1 cellular context compared by ENCODE assay signal in the genomic region with DNA sequence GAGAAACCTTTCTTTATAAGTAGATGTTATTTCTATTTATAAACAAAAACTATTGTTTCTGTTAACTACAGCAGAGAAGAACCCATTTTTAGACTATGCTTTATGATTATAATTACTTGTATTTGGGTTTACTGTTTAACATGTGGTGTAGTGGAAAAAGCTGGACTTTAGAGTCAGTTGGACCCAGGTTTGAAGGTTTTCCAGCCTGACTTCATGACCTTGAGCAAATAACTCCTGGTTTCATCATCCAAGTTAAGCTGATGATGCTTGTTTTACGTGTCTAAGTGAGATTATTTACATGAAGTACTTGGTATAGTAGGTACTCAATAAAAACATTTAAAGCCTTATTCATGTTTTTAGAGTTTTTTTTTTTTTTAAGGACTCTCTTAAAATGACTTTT.
A peak's percentile ranks its signal among the peaks of the same experiment; 100 is the strongest.
TF ChIP-seq lines count a peak whose summit lies in the region.

No MANE protein-coding gene starts in this region.

TF ChIP-seq in HepG2, 621 proteins besides CTCF, POLR2A, EP300 and RAD21 (continued from another document and continues in another):
- TF ChIP-seq ZGPAT (CRISPR knock-in tag; IDR thresholded peaks at IDR 0.05) (peak; percentile 85), TP53 (CRISPR knock-in tag; conservative IDR thresholded peaks at IDR 0.05) (no peak), MXD4 (CRISPR knock-in tag; IDR thresholded peaks at IDR 0.05) (peak; percentile 33; the same call in 1 of the 2 replicates), FOXM1 (CRISPR knock-in tag; IDR thresholded peaks at IDR 0.05) (no peak), HINFP (CRISPR knock-in tag; IDR thresholded peaks at IDR 0.05; ENCODE audit: low read depth) (no peak), HNF4A (CRISPR knock-in tag; IDR thresholded peaks at IDR 0.05) (peak; percentile 99), ZNF12 (CRISPR knock-in tag; IDR thresholded peaks at IDR 0.05) (peak; percentile 64; the same call in 1 of the 2 replicates), SUZ12 (IDR thresholded peaks at IDR 0.05; ENCODE audit: low read depth, low read length) (no peak), PPARG (CRISPR knock-in tag; conservative IDR thresholded peaks at IDR 0.05) (peak; percentile 27), NONO (IDR thresholded peaks at IDR 0.05) (no peak), NONO (CRISPR knock-in tag; conservative IDR thresholded peaks at IDR 0.05) (no peak), POLR2G (IDR thresholded peaks at IDR 0.05; ENCODE audit: low read depth, low read length) (no peak), ZNF207 (IDR thresholded peaks at IDR 0.05; ENCODE audit: borderline replicate concordance) (no peak), ZNF772 (CRISPR knock-in tag; IDR thresholded peaks at IDR 0.05) (no peak), YEATS4 (CRISPR knock-in tag; IDR thresholded peaks at IDR 0.05; ENCODE audit: borderline replicate concordance) (0 out of 2 replicates have a peak, but pooled peaks have one; percentile 20), CENPX (CRISPR knock-in tag; IDR thresholded peaks at IDR 0.05) (no peak), KAT7 (CRISPR knock-in tag; IDR thresholded peaks at IDR 0.05; ENCODE audit: borderline replicate concordance) (0 out of 2 replicates have a peak, but pooled peaks have one; percentile 42), ZNF567 (CRISPR knock-in tag; IDR thresholded peaks at IDR 0.05; ENCODE audit: borderline replicate concordance) (no peak), HNF1A (IDR thresholded peaks at IDR 0.05; ENCODE audit: low read depth) (peak; percentile 81), HNF1A (CRISPR knock-in tag; IDR thresholded peaks at IDR 0.05; ENCODE audit: borderline replicate concordance) (peak; percentile 41; the same call in 1 of the 2 replicates), NPAS2 (CRISPR knock-in tag; IDR thresholded peaks at IDR 0.05; ENCODE audit: borderline replicate concordance) (no peak), BHLHE40 (IDR thresholded peaks at IDR 0.05; ENCODE audit: low read length) (no peak), ZIK1 (CRISPR knock-in tag; IDR thresholded peaks at IDR 0.05; ENCODE audit: borderline replicate concordance, low read depth) (no peak), TRIM24 (CRISPR knock-in tag; IDR thresholded peaks at IDR 0.05) (0 out of 2 replicates have a peak, but pooled peaks have one; percentile 22), REXO4 (CRISPR knock-in tag; IDR thresholded peaks at IDR 0.05; ENCODE audit: borderline replicate concordance) (no peak), MATR3 (CRISPR knock-in tag; IDR thresholded peaks at IDR 0.05) (no peak), FOXC1 (CRISPR knock-in tag; IDR thresholded peaks at IDR 0.05; ENCODE audit: borderline replicate concordance) (no peak), ZNF687 (CRISPR knock-in tag; IDR thresholded peaks at IDR 0.05) (no peak), SP2 (CRISPR knock-in tag; IDR thresholded peaks at IDR 0.05) (no peak), HDAC6 (IDR thresholded peaks at IDR 0.05; ENCODE audit: low read depth, low read length) (no peak), FOXA1 (IDR thresholded peaks at IDR 0.05) (no peak), FOXA1 (CRISPR knock-in tag; IDR thresholded peaks at IDR 0.05) (peak; percentile 78), RORA (CRISPR knock-in tag; IDR thresholded peaks at IDR 0.05) (no peak), GABPB1 (CRISPR knock-in tag; IDR thresholded peaks at IDR 0.05) (no peak; the same call in 1 of the 2 replicates), SRY (CRISPR knock-in tag; IDR thresholded peaks at IDR 0.05) (no peak)
- TF ChIP-seq, protein P1, sequence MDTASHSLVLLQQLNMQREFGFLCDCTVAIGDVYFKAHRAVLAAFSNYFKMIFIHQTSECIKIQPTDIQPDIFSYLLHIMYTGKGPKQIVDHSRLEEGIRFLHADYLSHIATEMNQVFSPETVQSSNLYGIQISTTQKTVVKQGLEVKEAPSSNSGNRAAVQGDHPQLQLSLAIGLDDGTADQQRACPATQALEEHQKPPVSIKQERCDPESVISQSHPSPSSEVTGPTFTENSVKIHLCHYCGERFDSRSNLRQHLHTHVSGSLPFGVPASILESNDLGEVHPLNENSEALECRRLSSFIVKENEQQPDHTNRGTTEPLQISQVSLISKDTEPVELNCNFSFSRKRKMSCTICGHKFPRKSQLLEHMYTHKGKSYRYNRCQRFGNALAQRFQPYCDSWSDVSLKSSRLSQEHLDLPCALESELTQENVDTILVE (CRISPR knock-in tag; IDR thresholded peaks at IDR 0.05), result peak; percentile 67; the same call in 1 of the 2 replicates
- TF ChIP-seq, protein P2, sequence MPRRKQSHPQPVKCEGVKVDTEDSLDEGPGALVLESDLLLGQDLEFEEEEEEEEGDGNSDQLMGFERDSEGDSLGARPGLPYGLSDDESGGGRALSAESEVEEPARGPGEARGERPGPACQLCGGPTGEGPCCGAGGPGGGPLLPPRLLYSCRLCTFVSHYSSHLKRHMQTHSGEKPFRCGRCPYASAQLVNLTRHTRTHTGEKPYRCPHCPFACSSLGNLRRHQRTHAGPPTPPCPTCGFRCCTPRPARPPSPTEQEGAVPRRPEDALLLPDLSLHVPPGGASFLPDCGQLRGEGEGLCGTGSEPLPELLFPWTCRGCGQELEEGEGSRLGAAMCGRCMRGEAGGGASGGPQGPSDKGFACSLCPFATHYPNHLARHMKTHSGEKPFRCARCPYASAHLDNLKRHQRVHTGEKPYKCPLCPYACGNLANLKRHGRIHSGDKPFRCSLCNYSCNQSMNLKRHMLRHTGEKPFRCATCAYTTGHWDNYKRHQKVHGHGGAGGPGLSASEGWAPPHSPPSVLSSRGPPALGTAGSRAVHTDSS (CRISPR knock-in tag; conservative IDR thresholded peaks at IDR 0.05), result no peak
- TF ChIP-seq, protein P3, sequence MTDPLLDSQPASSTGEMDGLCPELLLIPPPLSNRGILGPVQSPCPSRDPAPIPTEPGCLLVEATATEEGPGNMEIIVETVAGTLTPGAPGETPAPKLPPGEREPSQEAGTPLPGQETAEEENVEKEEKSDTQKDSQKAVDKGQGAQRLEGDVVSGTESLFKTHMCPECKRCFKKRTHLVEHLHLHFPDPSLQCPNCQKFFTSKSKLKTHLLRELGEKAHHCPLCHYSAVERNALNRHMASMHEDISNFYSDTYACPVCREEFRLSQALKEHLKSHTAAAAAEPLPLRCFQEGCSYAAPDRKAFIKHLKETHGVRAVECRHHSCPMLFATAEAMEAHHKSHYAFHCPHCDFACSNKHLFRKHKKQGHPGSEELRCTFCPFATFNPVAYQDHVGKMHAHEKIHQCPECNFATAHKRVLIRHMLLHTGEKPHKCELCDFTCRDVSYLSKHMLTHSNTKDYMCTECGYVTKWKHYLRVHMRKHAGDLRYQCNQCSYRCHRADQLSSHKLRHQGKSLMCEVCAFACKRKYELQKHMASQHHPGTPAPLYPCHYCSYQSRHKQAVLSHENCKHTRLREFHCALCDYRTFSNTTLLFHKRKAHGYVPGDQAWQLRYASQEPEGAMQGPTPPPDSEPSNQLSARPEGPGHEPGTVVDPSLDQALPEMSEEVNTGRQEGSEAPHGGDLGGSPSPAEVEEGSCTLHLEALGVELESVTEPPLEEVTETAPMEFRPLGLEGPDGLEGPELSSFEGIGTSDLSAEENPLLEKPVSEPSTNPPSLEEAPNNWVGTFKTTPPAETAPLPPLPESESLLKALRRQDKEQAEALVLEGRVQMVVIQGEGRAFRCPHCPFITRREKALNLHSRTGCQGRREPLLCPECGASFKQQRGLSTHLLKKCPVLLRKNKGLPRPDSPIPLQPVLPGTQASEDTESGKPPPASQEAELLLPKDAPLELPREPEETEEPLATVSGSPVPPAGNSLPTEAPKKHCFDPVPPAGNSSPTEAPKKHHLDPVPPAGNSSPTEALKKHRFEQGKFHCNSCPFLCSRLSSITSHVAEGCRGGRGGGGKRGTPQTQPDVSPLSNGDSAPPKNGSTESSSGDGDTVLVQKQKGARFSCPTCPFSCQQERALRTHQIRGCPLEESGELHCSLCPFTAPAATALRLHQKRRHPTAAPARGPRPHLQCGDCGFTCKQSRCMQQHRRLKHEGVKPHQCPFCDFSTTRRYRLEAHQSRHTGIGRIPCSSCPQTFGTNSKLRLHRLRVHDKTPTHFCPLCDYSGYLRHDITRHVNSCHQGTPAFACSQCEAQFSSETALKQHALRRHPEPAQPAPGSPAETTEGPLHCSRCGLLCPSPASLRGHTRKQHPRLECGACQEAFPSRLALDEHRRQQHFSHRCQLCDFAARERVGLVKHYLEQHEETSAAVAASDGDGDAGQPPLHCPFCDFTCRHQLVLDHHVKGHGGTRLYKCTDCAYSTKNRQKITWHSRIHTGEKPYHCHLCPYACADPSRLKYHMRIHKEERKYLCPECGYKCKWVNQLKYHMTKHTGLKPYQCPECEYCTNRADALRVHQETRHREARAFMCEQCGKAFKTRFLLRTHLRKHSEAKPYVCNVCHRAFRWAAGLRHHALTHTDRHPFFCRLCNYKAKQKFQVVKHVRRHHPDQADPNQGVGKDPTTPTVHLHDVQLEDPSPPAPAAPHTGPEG (CRISPR knock-in tag; IDR thresholded peaks at IDR 0.05), result no peak
- TF ChIP-seq, protein P4, sequence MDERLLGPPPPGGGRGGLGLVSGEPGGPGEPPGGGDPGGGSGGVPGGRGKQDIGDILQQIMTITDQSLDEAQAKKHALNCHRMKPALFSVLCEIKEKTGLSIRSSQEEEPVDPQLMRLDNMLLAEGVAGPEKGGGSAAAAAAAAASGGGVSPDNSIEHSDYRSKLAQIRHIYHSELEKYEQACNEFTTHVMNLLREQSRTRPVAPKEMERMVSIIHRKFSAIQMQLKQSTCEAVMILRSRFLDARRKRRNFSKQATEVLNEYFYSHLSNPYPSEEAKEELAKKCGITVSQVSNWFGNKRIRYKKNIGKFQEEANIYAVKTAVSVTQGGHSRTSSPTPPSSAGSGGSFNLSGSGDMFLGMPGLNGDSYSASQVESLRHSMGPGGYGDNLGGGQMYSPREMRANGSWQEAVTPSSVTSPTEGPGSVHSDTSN (CRISPR knock-in tag; IDR thresholded peaks at IDR 0.05), result no peak
